8 cellular contexts compared by ENCODE assay signal in genomic region chr5:10595305-10595677, GRCh38. TPM values are rescaled to one million over a fixed set of nuclear protein-coding genes. Genes with fewer than 3 reads are reported as not detected.
DNase-seq lines count a peak whose midpoint lies in the region; ATAC-seq and TF ChIP-seq lines count a peak whose summit lies in the region.

No MANE protein-coding gene starts in this region.

- POLR2A ChIA-PET in Panc1 (lab: Charles Lee) = interaction anchor here (0.6 to 0.7 kb wide), 2 partner anchors 34 to 101 kb away, joined by 3 read pairs; no protein-coding TSS in a partner anchor

- no peak for DNase-seq in DND-41
- no peak for DNase-seq in Panc1 (ENCODE audit: low read depth, low spot score)
- peak; percentile 86 for DNase-seq in fibroblast of mammary gland (ENCODE audit: low read depth)
- no peak for DNase-seq in COLO829 (ENCODE audit: low spot score)
- DNase-seq in HK-2 (ENCODE audit: unreplicated experiment) = no peak
- DNase-seq in superior temporal gyrus (ENCODE audit: extremely low spot score) = no peak

- peak overlapping the region; percentile 56 for H2AFZ ChIP-seq in DND-41 (ENCODE audit: low read depth, low read length)

- in situ Hi-C loops in Panc1 (cut with HindIII; ENCODE audit: low pct_unique_long_range_greater_than_20kb, low sequenced_read_pairs) = no loop called here

- peaks cover 81% of the 10 kb centered on the region for H3K4me1 ChIP-seq in DND-41 (ENCODE audit: insufficient read depth, low read length)
- peaks cover 45% of the 10 kb centered on the region for H3K4me1 ChIP-seq in Panc1 (ENCODE audit: control insufficient read depth, insufficient read depth, low read length)
- peaks cover 15 to 31% (median 19%) of the 10 kb centered on the region in 3 donors for H3K4me1 ChIP-seq in skeletal muscle tissue (ENCODE audit: control insufficient read depth in 3 of 3, insufficient read depth in 3 of 3, low read length in 3 of 3)

- intact Hi-C loops in Panc1 (cut with micrococcal nuclease; ENCODE audit: unreplicated experiment) = no loop called here

- peak overlapping the region; percentile 55 for H3K9ac ChIP-seq in DND-41 (ENCODE audit: low read depth, low read length)
- H3K9ac ChIP-seq in skeletal muscle tissue (ENCODE audit: low read depth in 1 of 3, low read length in 3 of 3) = peak overlapping the region; percentile 28 to 70 (median 45)

- ATAC-seq in DND-41 (ENCODE audit: insufficient read depth, low read depth) (no peak), Panc1 (peak; percentile 40; the same call in 1 of the 2 replicates), HG03354 (IDR thresholded peaks at IDR 0.05; ENCODE audit: poor library complexity, severe bottlenecking, unreplicated experiment) (no peak)

- H3K36me3 ChIP-seq in DND-41 (ENCODE audit: insufficient read depth, low read length) = no peaks in the 10 kb centered on the region
- H3K36me3 ChIP-seq in Panc1 (ENCODE audit: control insufficient read depth, insufficient read depth, low read length) = no peaks in the 10 kb centered on the region
- no peaks in the 10 kb centered on the region for H3K36me3 ChIP-seq in skeletal muscle tissue (ENCODE audit: control insufficient read depth in 3 of 3, insufficient read depth in 3 of 3, low read length in 3 of 3)

- no peaks in the 10 kb centered on the region for H4K20me1 ChIP-seq in DND-41 (ENCODE audit: insufficient read depth, low read length)

- CTCF ChIA-PET in Panc1 (lab: Charles Lee) = no interaction called here

- H3K4me2 ChIP-seq in DND-41 (ENCODE audit: insufficient read depth, low read length) = peak overlapping the region; percentile 64

- TF ChIP-seq CTCF in DND-41 (IDR thresholded peaks at IDR 0.05; ENCODE audit: borderline replicate concordance, extremely low read depth, low read length, poor library complexity, severe bottlenecking) (no peak), Panc1 (IDR thresholded peaks at IDR 0.05) (no peak), fibroblast of mammary gland (conservative IDR thresholded peaks at IDR 0.05; ENCODE audit: control insufficient read depth, insufficient read depth, low read depth, low read length) (no peak)

- H3K4me3 ChIP-seq in DND-41 (ENCODE audit: low read depth in 1 of 2, low read length in 2 of 2) = peak overlapping the region in 1 of 2 experiments; percentile 49; a peak in 2 of 4 replicates
- peak overlapping the region; percentile 14 to 46 for H3K4me3 ChIP-seq in Panc1 (ENCODE audit: low read depth in 2 of 2, low read length in 2 of 2)
- peak overlapping the region; percentile 35 for H3K4me3 ChIP-seq in fibroblast of mammary gland (ENCODE audit: control insufficient read depth, low read depth, low read length)
- peak overlapping the region; percentile 45 to 64 (median 52) for H3K4me3 ChIP-seq in skeletal muscle tissue (ENCODE audit: low read length in 3 of 3)

- peaks cover 90% of the 10 kb centered on the region for H3K79me2 ChIP-seq in DND-41 (ENCODE audit: insufficient read depth, low read length)

- peak overlapping the region; percentile 85 for H3K27ac ChIP-seq in DND-41 (ENCODE audit: low read length)
- peak overlapping the region; percentile 81 for H3K27ac ChIP-seq in Panc1 (ENCODE audit: low read length)
- peak overlapping the region; percentile 80 for H3K27ac ChIP-seq in skeletal muscle tissue (ENCODE audit: low read depth, low read length)

- H3K27me3 ChIP-seq in DND-41 (ENCODE audit: insufficient read depth, low read length, poor library complexity) (no peaks in the 10 kb centered on the region), Panc1 (ENCODE audit: control insufficient read depth, insufficient read depth, low read length) (no peaks in the 10 kb centered on the region), skeletal muscle tissue (ENCODE audit: control insufficient read depth in 3 of 3, insufficient read depth in 3 of 3, low read length in 3 of 3) (no peaks in the 10 kb centered on the region)

- no peaks in the 10 kb centered on the region for H3K9me3 ChIP-seq in DND-41 (ENCODE audit: insufficient read depth, low read length, severe bottlenecking)
- no peaks in the 10 kb centered on the region for H3K9me3 ChIP-seq in Panc1 (ENCODE audit: control insufficient read depth, insufficient read depth, low read depth, low read length)
- H3K9me3 ChIP-seq in skeletal muscle tissue (ENCODE audit: control insufficient read depth in 3 of 3, low read length in 3 of 3) = no peaks in the 10 kb centered on the region

- no TSS peak for BruUV-seq in Panc1 (replicated peaks; lab: Mats Ljungman, UMichigan)

RNA-seq across cellular contexts. Expression of gene ANKRD33B, which starts 31.4 kb away (rescaled TPM):
- total RNA-seq in Panc1 (2021; ENCODE audit: unreplicated experiment) = 19.1 TPM
- polyA plus RNA-seq in Panc1 (2012; ENCODE audit: insufficient read length) = 7.7 TPM
- total RNA-seq in skeletal muscle tissue = 2.6 TPM
